8 cellular contexts compared by ENCODE assay signal in genomic region chr1:206631085-206631509, GRCh38. TPM values are rescaled to one million over a fixed set of nuclear protein-coding genes. Genes with fewer than 3 reads are reported as not detected.
DNase-seq lines count a peak whose midpoint lies in the region; FAIRE-seq and TF ChIP-seq lines count a peak whose summit lies in the region.

No MANE protein-coding gene starts in this region.

- TF ChIP-seq POLR2A in H1 (IDR thresholded peaks at IDR 0.05; ENCODE audit: control extremely low read depth in 1 of 2, low read depth in 2 of 2, low read length in 2 of 2) = no peak

- H3K9ac ChIP-seq in H1 (replicated peaks in 1 of 4; ENCODE audit: extremely low read depth in 1 of 4, low read depth in 3 of 4, low read length in 3 of 4) = no peak overlapping the region

- H3K27ac ChIP-seq in H1 (ENCODE audit: low read depth, low read length) = no peak overlapping the region

- H2BK12ac ChIP-seq in H1 (ENCODE audit: low read depth, low read length) = no peak overlapping the region

- CTCF ChIA-PET in H1 (lab: Charles Lee; ENCODE audit: partially characterized antibody) = interaction anchor here (0.6 to 19.2 kb wide), 37 partner anchors 10 to 561 kb away, joined by 3 to 666 read pairs (median 4); partner anchors contain the start of genes EIF2D and MAPKAPK2

- TF ChIP-seq RAD21 in H1 (IDR thresholded peaks at IDR 0.05 in 1 of 2, conservative IDR thresholded peaks at IDR 0.05 in 1 of 2; ENCODE audit: low read depth in 2 of 2, low read length in 2 of 2) = peak; percentile 83 to 88

- H3K4me1 ChIP-seq in H1 (replicated peaks in 1 of 4; ENCODE audit: control insufficient read depth in 3 of 4, insufficient read depth in 4 of 4, low read length in 3 of 4) = peaks cover 0 to 10% (median 4%) of the 10 kb centered on the region in 4 experiments; a peak in 4 of 7 replicates

- H3K23ac ChIP-seq in H1 (ENCODE audit: insufficient read length) = no peak overlapping the region

- no peak overlapping the region for H3K4me2 ChIP-seq in H1 (ENCODE audit: insufficient read depth in 1 of 2, low read depth in 2 of 2, low read length in 2 of 2)

- TF ChIP-seq EP300 in H1 (IDR thresholded peaks at IDR 0.05; ENCODE audit: borderline replicate concordance in 1 of 2, low read depth in 2 of 2, low read length in 2 of 2) = no peak

- POLR2A ChIA-PET in H1 (lab: Charles Lee; ENCODE audit: partially characterized antibody) = interaction anchor here (0.5 to 1.1 kb wide), 4 partner anchors 19 to 105 kb away, joined by 3 to 4 read pairs (median 4); partner anchors contain the start of gene EIF2D

- no peak overlapping the region for H3K4ac ChIP-seq in H1 (replicated peaks; ENCODE audit: insufficient read length, low read depth, low read length)

- H4K5ac ChIP-seq in H1 (ENCODE audit: insufficient read length, low read depth, low read length) = no peak overlapping the region

- no peak overlapping the region for H2BK20ac ChIP-seq in H1 (ENCODE audit: low read length)

- no peak overlapping the region for H3K4me3 Mint-ChIP-seq in activated T-helper 1 cell treated with anti-CD3 and anti-CD28 coated beads, Interleukin-12 subunit alpha, Interleukin-12 subunit beta, Interleukin-2, Interleukin-4 antibody, amounts not matched to agents 30 ng/mL and 10 ng/mL and 1 ng/mL, durations not matched to agents 14 hours and 24 hours and 36 hours

- H3K36me3 ChIP-seq in GM06990 (ENCODE audit: control insufficient read depth, insufficient read depth, low read length) (no peaks in the 10 kb centered on the region), H1 (ENCODE audit: control insufficient read depth in 2 of 4, insufficient read depth in 4 of 4, low read length in 3 of 4) (no peaks in the 10 kb centered on the region)

- no peaks in the 10 kb centered on the region for H3K79me2 ChIP-seq in H1 (ENCODE audit: control insufficient read depth in 1 of 2, insufficient read depth in 2 of 2, low read length in 2 of 2)

- no peak overlapping the region for H3K14ac ChIP-seq in H1 (ENCODE audit: insufficient read length)

- no peaks in the 10 kb centered on the region for H3K36me3 Mint-ChIP-seq in activated T-helper 1 cell treated with anti-CD3 and anti-CD28 coated beads, Interleukin-12 subunit alpha, Interleukin-12 subunit beta, Interleukin-2, Interleukin-4 antibody, amounts not matched to agents 30 ng/mL and 10 ng/mL and 1 ng/mL, durations not matched to agents 14 hours and 24 hours and 36 hours (ENCODE audit: low read depth)

- H3K27me3 Mint-ChIP-seq in activated T-helper 1 cell treated with anti-CD3 and anti-CD28 coated beads, Interleukin-12 subunit alpha, Interleukin-12 subunit beta, Interleukin-2, Interleukin-4 antibody, amounts not matched to agents 30 ng/mL and 10 ng/mL and 1 ng/mL, durations not matched to agents 14 hours and 24 hours and 36 hours (ENCODE audit: insufficient read depth) = peaks cover 19% of the 10 kb centered on the region

- H3K9me3 ChIP-seq in H1 (ENCODE audit: insufficient read depth in 2 of 2, low read depth in 1 of 2, low read length in 1 of 2) = no peaks in the 10 kb centered on the region

- H4K91ac ChIP-seq in H1 (replicated peaks; ENCODE audit: insufficient read length, low read length) = no peak overlapping the region

- no peaks in the 10 kb centered on the region for H3K9me3 Mint-ChIP-seq in activated T-helper 1 cell treated with anti-CD3 and anti-CD28 coated beads, Interleukin-12 subunit alpha, Interleukin-12 subunit beta, Interleukin-2, Interleukin-4 antibody, amounts not matched to agents 30 ng/mL and 10 ng/mL and 1 ng/mL, durations not matched to agents 14 hours and 24 hours and 36 hours

- no peak overlapping the region for H3K27ac Mint-ChIP-seq in activated T-helper 1 cell treated with anti-CD3 and anti-CD28 coated beads, Interleukin-12 subunit alpha, Interleukin-12 subunit beta, Interleukin-2, Interleukin-4 antibody, amounts not matched to agents 30 ng/mL and 10 ng/mL and 1 ng/mL, durations not matched to agents 14 hours and 24 hours and 36 hours

- peaks cover 20% of the 10 kb centered on the region for H3K4me1 Mint-ChIP-seq in activated T-helper 1 cell treated with anti-CD3 and anti-CD28 coated beads, Interleukin-12 subunit alpha, Interleukin-12 subunit beta, Interleukin-2, Interleukin-4 antibody, amounts not matched to agents 30 ng/mL and 10 ng/mL and 1 ng/mL, durations not matched to agents 14 hours and 24 hours and 36 hours (ENCODE audit: low read depth)

- peak; percentile 63 for DNase-seq in 8988T
- DNase-seq in GM06990 (ENCODE audit: extremely low read depth, insufficient read length) = peak; percentile 41
- DNase-seq in NCI-H128 (lab: John Stamatoyannopoulos, UW; ENCODE audit: unreplicated experiment) = peak; percentile 63
- DNase-seq in SHP77 treated with DMSO at 0.1 percent for 48 hours (lab: John Stamatoyannopoulos, UW) = peak; percentile 80
- DNase-seq in H1 (ENCODE audit: low read depth in 1 of 2, low spot score in 2 of 2) = peak; percentile 68 to 74
- DNase-seq in myocyte (ENCODE audit: low read depth) = peak; percentile 92
- DNase-seq in activated T-helper 1 cell treated with anti-CD3 and anti-CD28 coated beads, Interleukin-12 subunit alpha, Interleukin-12 subunit beta, Interleukin-2, Interleukin-4 antibody, amounts not matched to agents 30 ng/mL and 10 ng/mL and 1 ng/mL, durations not matched to agents 14 hours and 24 hours and 36 hours (ENCODE audit: low spot score) = no peak
- no peak for DNase-seq in activated effector memory CD4-positive, alpha-beta T cell treated with Interleukin-2 at 50 U/mL for 16 hours

- H3K27me3 ChIP-seq in GM06990 (replicated peaks; ENCODE audit: control insufficient read depth, insufficient read depth, low read length) (no peaks in the 10 kb centered on the region), H1 (replicated peaks in 1 of 4; ENCODE audit: control insufficient read depth in 3 of 4, extremely low read depth in 1 of 4, insufficient read depth in 3 of 4, low read length in 3 of 4) (peaks cover 0 to 4% (median 0%) of the 10 kb centered on the region in 4 experiments; a peak in 2 of 7 replicates)

- peak; percentile 68 for FAIRE-seq in H1 (lab: Jason Lieb, UNC)

- H3K79me1 ChIP-seq in H1 (ENCODE audit: low read depth, low read length) = no peaks in the 10 kb centered on the region

- H3K4me3 ChIP-seq in GM06990 (replicated peaks; ENCODE audit: low read depth, low read length) (no peak overlapping the region), H1 (ENCODE audit: extremely low read depth in 1 of 4, insufficient read depth in 2 of 4, low read depth in 3 of 4, low read length in 4 of 4) (no peak overlapping the region)

- no peak overlapping the region for H3K56ac ChIP-seq in H1 (replicated peaks; ENCODE audit: insufficient read length, low read depth, low read length)

- no peaks in the 10 kb centered on the region for H4K20me1 ChIP-seq in H1 (replicated peaks in 1 of 2; ENCODE audit: control insufficient read depth in 1 of 2, insufficient read depth in 2 of 2, low read length in 2 of 2)

- no peak overlapping the region for H3K18ac ChIP-seq in H1 (ENCODE audit: extremely low read depth, low read length)

- H2AFZ ChIP-seq in H1 (ENCODE audit: low read length) = peak overlapping the region; percentile 88; the same call in 1 of the 2 replicates

- peaks cover 7% of the 10 kb centered on the region; the same call in 1 of the 2 replicates for H3K23me2 ChIP-seq in H1 (ENCODE audit: low read depth, low read length)

- H2BK120ac ChIP-seq in H1 (replicated peaks; ENCODE audit: low read depth, low read length) = no peak overlapping the region

- peak; percentile 62 for TF ChIP-seq CTCF in GM06990 (IDR thresholded peaks at IDR 0.05; ENCODE audit: insufficient read depth, low read length, poor library complexity, severe bottlenecking)
- TF ChIP-seq CTCF in H1 (IDR thresholded peaks at IDR 0.05; ENCODE audit: control extremely low read depth in 1 of 3, insufficient read depth in 1 of 3, low read depth in 1 of 3, low read length in 3 of 3) = peak; percentile 21 to 82 (median 79)

- 14% methylated on average over 4 of the region's 4 CpGs; no CpG with 5 or more reads in 1 of the 2 experiments for WGBS in H1 (ENCODE audit: extremely low coverage in 1 of 2, insufficient coverage in 1 of 2, insufficient read length in 1 of 2, insufficient replicate concordance in 2 of 2, low coverage in 1 of 2, low lambda C conversion rate in 2 of 2, missing lambda C conversion rate in 1 of 2), 2 experiments

- H2BK15ac ChIP-seq in H1 (ENCODE audit: low read length) = no peak overlapping the region

- H2AK5ac ChIP-seq in H1 (ENCODE audit: low read depth, low read length) = no peak overlapping the region

- H4K8ac ChIP-seq in H1 (ENCODE audit: extremely low read depth, insufficient read depth, low read length) = no peak overlapping the region

- intact Hi-C loops in activated T-helper 1 cell treated with anti-CD3 and anti-CD28 coated beads, Interleukin-12 subunit alpha, Interleukin-12 subunit beta, Interleukin-2, Interleukin-4 antibody, amounts not matched to agents 30 ng/mL and 10 ng/mL and 1 ng/mL, durations not matched to agents 14 hours and 24 hours and 36 hours (cut with micrococcal nuclease) = loop anchor here (10.0 kb wide), 1 partner anchor 424 kb away; the partner anchor contains the start of genes PFKFB2 and YOD1

- H2BK5ac ChIP-seq in H1 (ENCODE audit: low read depth, low read length) = no peak overlapping the region

RNA-seq across cellular contexts. Expression of gene DYRK3, which starts 4.2 kb away (rescaled TPM):
- total RNA-seq in H1 (2021; fragmentation: NEBNext Ultra II Directional; extraction: Animal tissue kit (Norgen Biotek cat#: 25700)) = 7.7 and 8.5 TPM in 2 replicates
- 1.4 and 2.1 TPM in 2 replicates for polyA plus RNA-seq in H1 (2011; rRNA removed)
- 2.1 TPM for polyA plus RNA-seq in H1 (2011; cell fraction: cytosol; rRNA removed)
- polyA plus RNA-seq in H1 (2011; cell fraction: nucleus; rRNA removed) = 1.5 TPM
- 3.6 to 4.2 TPM (median 3.9 TPM) in 4 replicates for polyA plus RNA-seq in H1 (2012, experiment 1 of 2)
- polyA plus RNA-seq in H1 (2012, experiment 2 of 2) = 2.2 TPM
- 2.7 TPM for polyA plus RNA-seq in H1 (2013, experiment 1 of 2)
- polyA plus RNA-seq in H1 (2013, experiment 2 of 2) = 2.9 TPM
- polyA minus RNA-seq in H1 (2011; rRNA and poly(A)+ RNA removed) = 5.2 and 6.4 TPM in 2 replicates
- polyA minus RNA-seq in H1 (2011; cell fraction: cytosol; rRNA and poly(A)+ RNA removed) = 4.7 TPM
- polyA minus RNA-seq in H1 (2011; cell fraction: nucleus; rRNA and poly(A)+ RNA removed) = 2.6 TPM
- 11.5 and 14.9 TPM in 2 replicates for total RNA-seq in myocyte
- 7.0 TPM for polyA plus RNA-seq in myocyte (2012)
- 22.1 and 23.3 TPM in 2 replicates for total RNA-seq in activated T-helper 1 cell treated with anti-CD3 and anti-CD28 coated beads, Interleukin-12 subunit alpha, Interleukin-12 subunit beta, Interleukin-2, Interleukin-4 antibody, amounts not matched to agents 30 ng/mL and 10 ng/mL and 1 ng/mL, durations not matched to agents 14 hours and 24 hours and 36 hours

RNA-seq across cellular contexts. Expression of gene EIF2D, which starts 18.8 kb away (rescaled TPM):
- total RNA-seq in H1 (2021; fragmentation: NEBNext Ultra II Directional; extraction: Animal tissue kit (Norgen Biotek cat#: 25700)) = 33.1 and 36.1 TPM in 2 replicates
- polyA plus RNA-seq in H1 (2011; rRNA removed) = 36.2 and 37.1 TPM in 2 replicates
- 50.8 TPM for polyA plus RNA-seq in H1 (2011; cell fraction: cytosol; rRNA removed)
- polyA plus RNA-seq in H1 (2011; cell fraction: nucleus; rRNA removed) = 62.4 TPM
- polyA plus RNA-seq in H1 (2012, experiment 1 of 2) = 34.0 to 45.2 TPM (median 41.8 TPM) in 4 replicates
- polyA plus RNA-seq in H1 (2012, experiment 2 of 2) = 47.0 TPM
- 32.9 TPM for polyA plus RNA-seq in H1 (2013, experiment 1 of 2)
- polyA plus RNA-seq in H1 (2013, experiment 2 of 2) = 30.6 TPM
- polyA minus RNA-seq in H1 (2011; rRNA and poly(A)+ RNA removed) = 47.8 and 52.6 TPM in 2 replicates
- polyA minus RNA-seq in H1 (2011; cell fraction: cytosol; rRNA and poly(A)+ RNA removed) = 16.9 TPM
- 30.7 TPM for polyA minus RNA-seq in H1 (2011; cell fraction: nucleus; rRNA and poly(A)+ RNA removed)
- 36.7 and 42.7 TPM in 2 replicates for total RNA-seq in myocyte
- polyA plus RNA-seq in myocyte (2012) = 43.5 TPM
- total RNA-seq in activated T-helper 1 cell treated with anti-CD3 and anti-CD28 coated beads, Interleukin-12 subunit alpha, Interleukin-12 subunit beta, Interleukin-2, Interleukin-4 antibody, amounts not matched to agents 30 ng/mL and 10 ng/mL and 1 ng/mL, durations not matched to agents 14 hours and 24 hours and 36 hours = 89.1 and 101 TPM in 2 replicates

RNA-seq across cellular contexts. Expression of gene MAPKAPK2, which starts 53.6 kb away (rescaled TPM):
- total RNA-seq in H1 (2021; fragmentation: NEBNext Ultra II Directional; extraction: Animal tissue kit (Norgen Biotek cat#: 25700)) = 44.9 and 46.6 TPM in 2 replicates
- polyA plus RNA-seq in H1 (2011; rRNA removed) = 27.5 and 36.9 TPM in 2 replicates
- 30.4 TPM for polyA plus RNA-seq in H1 (2011; cell fraction: cytosol; rRNA removed)
- 67.8 TPM for polyA plus RNA-seq in H1 (2011; cell fraction: nucleus; rRNA removed)
- 30.0 to 35.6 TPM (median 34.3 TPM) in 4 replicates for polyA plus RNA-seq in H1 (2012, experiment 1 of 2)
- 38.6 TPM for polyA plus RNA-seq in H1 (2012, experiment 2 of 2)
- 21.7 TPM for polyA plus RNA-seq in H1 (2013, experiment 1 of 2)
- 21.8 TPM for polyA plus RNA-seq in H1 (2013, experiment 2 of 2)
- 31.9 and 42.5 TPM in 2 replicates for polyA minus RNA-seq in H1 (2011; rRNA and poly(A)+ RNA removed)
- polyA minus RNA-seq in H1 (2011; cell fraction: cytosol; rRNA and poly(A)+ RNA removed) = 20.1 TPM
- polyA minus RNA-seq in H1 (2011; cell fraction: nucleus; rRNA and poly(A)+ RNA removed) = 19.0 TPM
- total RNA-seq in myocyte = 67.2 and 74.5 TPM in 2 replicates
- 73.9 TPM for polyA plus RNA-seq in myocyte (2012)
- total RNA-seq in activated T-helper 1 cell treated with anti-CD3 and anti-CD28 coated beads, Interleukin-12 subunit alpha, Interleukin-12 subunit beta, Interleukin-2, Interleukin-4 antibody, amounts not matched to agents 30 ng/mL and 10 ng/mL and 1 ng/mL, durations not matched to agents 14 hours and 24 hours and 36 hours = 117 and 120 TPM in 2 replicates

Comparison
In these comparisons a context has a peak if more than half of its experiments do, and no peak if none do; other contexts are left out.
1. DNase-seq: peak in 8988T (single experiment), GM06990 (single experiment), NCI-H128 (single experiment), SHP77 treated with DMSO at 0.1 percent for 48 hours (single experiment), H1 (2 of 2) and myocyte (single experiment); none in activated T-helper 1 cell treated with anti-CD3 and anti-CD28 coated beads, Interleukin-12 subunit alpha, Interleukin-12 subunit beta, Interleukin-2, Interleukin-4 antibody, amounts not matched to agents 30 ng/mL and 10 ng/mL and 1 ng/mL, durations not matched to agents 14 hours and 24 hours and 36 hours (single experiment) and activated effector memory CD4-positive, alpha-beta T cell treated with Interleukin-2 at 50 U/mL for 16 hours (single experiment).